In genomic region chr10:87105725-87106124, GRCh38 we compare ENCODE assay signal across 20 cellular contexts. TPM values are rescaled to one million over a fixed set of nuclear protein-coding genes. Genes with fewer than 3 reads are reported as not detected.
A peak's percentile ranks its signal among the peaks of the same experiment; 100 is the strongest.
DNase-seq lines count a peak whose midpoint lies in the region; ATAC-seq and TF ChIP-seq lines count a peak whose summit lies in the region.
"Had no signal": no experiment of that assay in that cellular context is flagged by ENCODE, and none has a peak within 500 bp of the region (broad histone marks: within the 10 kb centered on the region; RNA-seq: fewer than 3 reads in every experiment).

No MANE protein-coding gene starts in this region.

- CTCF ChIA-PET in WTC11 (lab: Charles Lee): no interaction called here

- no peaks in the 10 kb centered on the region for H3K27me3 Mint-ChIP-seq in WTC11 (ENCODE audit: low read depth)
- H3K27me3 Mint-ChIP-seq in dendritic cell treated with granulocyte-macrophage colony-stimulating factor and Interleukin-4, amounts not matched to agents 40 ng/mL and 50 ng/mL, for 4 days: no peaks in the 10 kb centered on the region
- H3K27me3 Mint-ChIP-seq: CD4-positive, alpha-beta memory T cell; CD4-positive, CD25-positive, alpha-beta regulatory T cell; CD8-positive, alpha-beta memory T cell had no signal

- H3K27ac Mint-ChIP-seq in WTC11: peak overlapping the region; percentile 17; the same call in 1 of the 2 replicates
- H3K27ac Mint-ChIP-seq in dendritic cell treated with granulocyte-macrophage colony-stimulating factor and Interleukin-4, amounts not matched to agents 40 ng/mL and 50 ng/mL, for 4 days: peak overlapping the region; percentile 27

- no peaks in the 10 kb centered on the region for H3K4me1 Mint-ChIP-seq in WTC11
- peaks cover 9% of the 10 kb centered on the region for H3K4me1 Mint-ChIP-seq in dendritic cell treated with granulocyte-macrophage colony-stimulating factor and Interleukin-4, amounts not matched to agents 40 ng/mL and 50 ng/mL, for 4 days (ENCODE audit: low read depth)

- no peak for DNase-seq in WTC11 (ENCODE audit: low spot score)
- no peak for DNase-seq in left colon
- DNase-seq in dorsolateral prefrontal cortex: no peak
- no peak for DNase-seq in ecto neural progenitor cell (ENCODE audit: low spot score)
- no peak for DNase-seq in NCI-H2107 treated with DMSO at 0.1 percent for 48 hours (lab: John Stamatoyannopoulos, UW; ENCODE audit: unreplicated experiment)
- DNase-seq: 8988T; ACHN; BE2C; C1 segment of cervical spinal cord; Calu3; CD4-positive, alpha-beta memory T cell; CD4-positive, CD25-positive, alpha-beta regulatory T cell; CD8-positive, alpha-beta memory T cell; COR-L47; DMS79 treated with DMSO at 0.1 percent for 48 hours; GF-D8 had no signal

- H3K27ac ChIP-seq in dorsolateral prefrontal cortex: no peak overlapping the region
- H3K27ac ChIP-seq: BLaER1 had no signal

- intact Hi-C loops in dendritic cell treated with granulocyte-macrophage colony-stimulating factor and Interleukin-4, amounts not matched to agents 40 ng/mL and 50 ng/mL, for 4 days (cut with micrococcal nuclease): no loop called here
- intact Hi-C loops in left colon (cut with DNase I, micrococcal nuclease): no loop called here
- intact Hi-C loops in dorsolateral prefrontal cortex (cut with DNase I): no loop called here

- H3K9me3 Mint-ChIP-seq in WTC11: no peaks in the 10 kb centered on the region
- H3K9me3 Mint-ChIP-seq in dendritic cell treated with granulocyte-macrophage colony-stimulating factor and Interleukin-4, amounts not matched to agents 40 ng/mL and 50 ng/mL, for 4 days: no peaks in the 10 kb centered on the region
- H3K9me3 Mint-ChIP-seq: CD14-positive monocyte; CD4-positive, alpha-beta memory T cell; CD8-positive, alpha-beta memory T cell had no signal

- POLR2A ChIA-PET in WTC11 (lab: Charles Lee): no interaction called here

- H3K36me3 Mint-ChIP-seq in WTC11: peaks cover 36% of the 10 kb centered on the region
- peaks cover 76% of the 10 kb centered on the region for H3K36me3 Mint-ChIP-seq in dendritic cell treated with granulocyte-macrophage colony-stimulating factor and Interleukin-4, amounts not matched to agents 40 ng/mL and 50 ng/mL, for 4 days (ENCODE audit: low read depth)

- ATAC-seq in WTC11 (no peak), left colon (peak; percentile 64), GM18909 (IDR thresholded peaks at IDR 0.05; ENCODE audit: poor library complexity, unreplicated experiment) (no peak)

- no peaks in the 10 kb centered on the region for H3K27me3 ChIP-seq in dorsolateral prefrontal cortex
- H3K27me3 ChIP-seq: BE2C, BLaER1 had no signal

- H3K4me3 Mint-ChIP-seq in WTC11: no peak overlapping the region
- no peak overlapping the region for H3K4me3 Mint-ChIP-seq in dendritic cell treated with granulocyte-macrophage colony-stimulating factor and Interleukin-4, amounts not matched to agents 40 ng/mL and 50 ng/mL, for 4 days
- H3K4me3 Mint-ChIP-seq: CD14-positive monocyte; CD4-positive, alpha-beta memory T cell; CD4-positive, CD25-positive, alpha-beta regulatory T cell; CD8-positive, alpha-beta memory T cell had no signal

- no peak overlapping the region for H3K4me3 ChIP-seq in dorsolateral prefrontal cortex
- H3K4me3 ChIP-seq: BLaER1 had no signal

- TF ChIP-seq CTCF in WTC11 (IDR thresholded peaks at IDR 0.05) (no peak), dorsolateral prefrontal cortex (IDR thresholded peaks at IDR 0.05 in 54 of 56, conservative IDR thresholded peaks at IDR 0.05 in 2 of 56; ENCODE audit: low read depth in 1 of 56, partially characterized antibody in 56 of 56) (no peak)

TF ChIP-seq in WTC11, 78 proteins besides CTCF, POLR2A, EP300 and RAD21 (continues in another document):
- TF ChIP-seq E2F4 (CRISPR knock-in tag; IDR thresholded peaks at IDR 0.05; ENCODE audit: borderline replicate concordance, low read depth) (no peak), ZNF416 (CRISPR knock-in tag; IDR thresholded peaks at IDR 0.05) (no peak), ZBTB43 (CRISPR knock-in tag; IDR thresholded peaks at IDR 0.05) (no peak), PRRX2 (CRISPR knock-in tag; IDR thresholded peaks at IDR 0.05) (no peak), TEAD1 (CRISPR knock-in tag; IDR thresholded peaks at IDR 0.05) (no peak), ATF1 (CRISPR knock-in tag; IDR thresholded peaks at IDR 0.05) (no peak), MYBL2 (CRISPR knock-in tag; IDR thresholded peaks at IDR 0.05) (no peak), CREM (CRISPR knock-in tag; IDR thresholded peaks at IDR 0.05) (no peak), NR1H2 (CRISPR knock-in tag; IDR thresholded peaks at IDR 0.05) (no peak), NR3C1 (CRISPR knock-in tag; conservative IDR thresholded peaks at IDR 0.05; ENCODE audit: low read depth) (no peak), FOXP1 (CRISPR knock-in tag; IDR thresholded peaks at IDR 0.05; ENCODE audit: borderline replicate concordance) (no peak), GRHL2 (CRISPR knock-in tag; IDR thresholded peaks at IDR 0.05; ENCODE audit: insufficient replicate concordance, severe bottlenecking) (no peak), FOXJ3 (CRISPR knock-in tag; IDR thresholded peaks at IDR 0.05; ENCODE audit: borderline replicate concordance) (no peak), ELF4 (CRISPR knock-in tag; IDR thresholded peaks at IDR 0.05; ENCODE audit: low read depth) (no peak)
- TF ChIP-seq, protein P1, sequence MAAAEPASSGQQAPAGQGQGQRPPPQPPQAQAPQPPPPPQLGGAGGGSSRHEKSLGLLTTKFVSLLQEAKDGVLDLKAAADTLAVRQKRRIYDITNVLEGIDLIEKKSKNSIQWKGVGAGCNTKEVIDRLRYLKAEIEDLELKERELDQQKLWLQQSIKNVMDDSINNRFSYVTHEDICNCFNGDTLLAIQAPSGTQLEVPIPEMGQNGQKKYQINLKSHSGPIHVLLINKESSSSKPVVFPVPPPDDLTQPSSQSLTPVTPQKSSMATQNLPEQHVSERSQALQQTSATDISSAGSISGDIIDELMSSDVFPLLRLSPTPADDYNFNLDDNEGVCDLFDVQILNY (CRISPR knock-in tag; IDR thresholded peaks at IDR 0.05): no peak
- TF ChIP-seq, protein P2, sequence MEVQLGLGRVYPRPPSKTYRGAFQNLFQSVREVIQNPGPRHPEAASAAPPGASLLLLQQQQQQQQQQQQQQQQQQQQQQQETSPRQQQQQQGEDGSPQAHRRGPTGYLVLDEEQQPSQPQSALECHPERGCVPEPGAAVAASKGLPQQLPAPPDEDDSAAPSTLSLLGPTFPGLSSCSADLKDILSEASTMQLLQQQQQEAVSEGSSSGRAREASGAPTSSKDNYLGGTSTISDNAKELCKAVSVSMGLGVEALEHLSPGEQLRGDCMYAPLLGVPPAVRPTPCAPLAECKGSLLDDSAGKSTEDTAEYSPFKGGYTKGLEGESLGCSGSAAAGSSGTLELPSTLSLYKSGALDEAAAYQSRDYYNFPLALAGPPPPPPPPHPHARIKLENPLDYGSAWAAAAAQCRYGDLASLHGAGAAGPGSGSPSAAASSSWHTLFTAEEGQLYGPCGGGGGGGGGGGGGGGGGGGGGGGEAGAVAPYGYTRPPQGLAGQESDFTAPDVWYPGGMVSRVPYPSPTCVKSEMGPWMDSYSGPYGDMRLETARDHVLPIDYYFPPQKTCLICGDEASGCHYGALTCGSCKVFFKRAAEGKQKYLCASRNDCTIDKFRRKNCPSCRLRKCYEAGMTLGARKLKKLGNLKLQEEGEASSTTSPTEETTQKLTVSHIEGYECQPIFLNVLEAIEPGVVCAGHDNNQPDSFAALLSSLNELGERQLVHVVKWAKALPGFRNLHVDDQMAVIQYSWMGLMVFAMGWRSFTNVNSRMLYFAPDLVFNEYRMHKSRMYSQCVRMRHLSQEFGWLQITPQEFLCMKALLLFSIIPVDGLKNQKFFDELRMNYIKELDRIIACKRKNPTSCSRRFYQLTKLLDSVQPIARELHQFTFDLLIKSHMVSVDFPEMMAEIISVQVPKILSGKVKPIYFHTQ (CRISPR knock-in tag; IDR thresholded peaks at IDR 0.05): no peak
- TF ChIP-seq, protein P3, sequence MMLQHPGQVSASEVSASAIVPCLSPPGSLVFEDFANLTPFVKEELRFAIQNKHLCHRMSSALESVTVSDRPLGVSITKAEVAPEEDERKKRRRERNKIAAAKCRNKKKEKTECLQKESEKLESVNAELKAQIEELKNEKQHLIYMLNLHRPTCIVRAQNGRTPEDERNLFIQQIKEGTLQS (CRISPR knock-in tag; conservative IDR thresholded peaks at IDR 0.05): no peak
- TF ChIP-seq, protein P4, sequence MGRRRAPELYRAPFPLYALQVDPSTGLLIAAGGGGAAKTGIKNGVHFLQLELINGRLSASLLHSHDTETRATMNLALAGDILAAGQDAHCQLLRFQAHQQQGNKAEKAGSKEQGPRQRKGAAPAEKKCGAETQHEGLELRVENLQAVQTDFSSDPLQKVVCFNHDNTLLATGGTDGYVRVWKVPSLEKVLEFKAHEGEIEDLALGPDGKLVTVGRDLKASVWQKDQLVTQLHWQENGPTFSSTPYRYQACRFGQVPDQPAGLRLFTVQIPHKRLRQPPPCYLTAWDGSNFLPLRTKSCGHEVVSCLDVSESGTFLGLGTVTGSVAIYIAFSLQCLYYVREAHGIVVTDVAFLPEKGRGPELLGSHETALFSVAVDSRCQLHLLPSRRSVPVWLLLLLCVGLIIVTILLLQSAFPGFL (CRISPR knock-in tag; IDR thresholded peaks at IDR 0.05; ENCODE audit: borderline replicate concordance): no peak

RNA-seq across cellular contexts. Expression of gene SHLD2, which starts 10.7 kb away (rescaled TPM):
- total RNA-seq in WTC11 (2021) (22.3 to 27.6 TPM (median 24.0 TPM) in 3 replicates), left colon (10 to 100 TPM; 31.3 to 33.0 TPM), dorsolateral prefrontal cortex (10 to 100 TPM in 117 of 120 experiments, 1 to 10 TPM in 3; 9.7 to 19.5 (median 13.7) TPM)

RNA-seq across cellular contexts. Expression of gene GLUD1, which starts 11.1 kb away (rescaled TPM):
- total RNA-seq in WTC11 (2021) (98.2 to 103 TPM (median 99.7 TPM) in 3 replicates), left colon (100 to 1,000 TPM; 128 to 185 TPM), dorsolateral prefrontal cortex (100 to 1,000 TPM; 180 to 488 (median 250) TPM)
